In genomic region chr9:110049699-110050450, GRCh38 we compare ENCODE assay signal across 1 cellular context.
TF ChIP-seq lines count a peak whose summit lies in the region.

No MANE protein-coding gene starts in this region.

TF ChIP-seq in GM23338, 12 proteins besides CTCF, POLR2A, EP300 and RAD21 (continued from another document):
- TF ChIP-seq ZNF462 (CRISPR knock-in tag; IDR thresholded peaks at IDR 0.05) (no peak), STAT1 (IDR thresholded peaks at IDR 0.05; ENCODE audit: unreplicated experiment) (no peak), REST (IDR thresholded peaks at IDR 0.05; ENCODE audit: unreplicated experiment) (no peak)
